ENCODE assay signal across 1 cellular context in the genomic region with DNA sequence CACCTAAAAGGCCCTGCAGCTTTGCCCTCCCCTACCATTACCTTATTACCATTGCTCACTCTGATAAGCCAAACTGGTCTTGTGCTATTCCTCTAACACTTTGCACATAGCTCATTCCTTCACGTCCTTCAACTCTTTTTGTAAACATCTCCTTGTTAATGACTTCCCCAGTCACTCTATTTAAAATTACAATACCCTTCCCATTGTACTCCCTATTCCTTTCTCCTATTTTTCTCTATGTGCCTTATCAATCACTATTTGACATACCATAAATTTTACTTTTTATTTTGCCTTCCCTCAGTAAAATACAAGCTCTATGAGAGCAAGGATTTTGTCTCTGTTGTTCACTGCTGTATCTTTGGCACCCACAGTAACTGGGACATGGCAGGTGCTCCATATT.
TF ChIP-seq lines count a peak whose summit lies in the region.

No MANE protein-coding gene starts in this region.

TF ChIP-seq in H1, 55 proteins besides CTCF, POLR2A, EP300 and RAD21:
- TF ChIP-seq EGR1 (IDR thresholded peaks at IDR 0.05; ENCODE audit: borderline replicate concordance, low read depth, low read length) (no peak), RFX5 (IDR thresholded peaks at IDR 0.05; ENCODE audit: borderline replicate concordance, low read depth, low read length) (no peak)
